ENCODE assay signal across 11 cellular contexts in the genomic region with DNA sequence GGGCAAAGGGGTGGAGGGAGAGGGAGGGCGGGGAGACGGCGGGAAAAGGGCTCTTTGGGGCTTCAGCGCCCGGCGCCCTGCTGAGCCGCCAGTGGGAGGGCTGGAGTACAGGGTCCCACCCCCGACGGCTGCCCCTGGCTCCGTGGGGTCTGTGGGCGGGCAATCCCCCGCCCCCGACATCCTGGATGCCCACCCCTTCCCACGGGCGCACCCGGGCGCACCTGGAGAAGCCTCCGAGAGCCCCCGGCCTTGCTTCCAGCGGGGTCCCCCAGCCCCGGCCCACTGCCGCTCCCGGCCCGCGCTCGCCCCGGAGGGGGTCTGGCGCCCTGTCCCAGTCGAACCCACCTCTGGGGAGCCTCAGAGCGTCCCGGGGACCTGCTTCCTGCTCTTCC. TPM values are rescaled to one million over a fixed set of nuclear protein-coding genes. Genes with fewer than 3 reads are reported as not detected.
DNase-seq lines count a peak whose midpoint lies in the region; ATAC-seq, FAIRE-seq and TF ChIP-seq lines count a peak whose summit lies in the region.
"Had no signal": no experiment of that assay in that cellular context is flagged by ENCODE, and none has a peak within 500 bp of the region (broad histone marks: within the 10 kb centered on the region; RNA-seq: fewer than 3 reads in every experiment).

No MANE protein-coding gene starts in this region.

- no peak overlapping the region for H2BK5ac ChIP-seq in mesenchymal stem cell (ENCODE audit: low read depth, low read length, poor library complexity, severe bottlenecking)

- CTCF ChIA-PET in GM12878 (lab: Yijun Ruan, JAX), result interaction anchor here (0.8 to 6.7 kb wide), 6 partner anchors 14 to 157 kb away, joined by 3 to 94 read pairs (median 4); no protein-coding TSS in a partner anchor

- H2BK15ac ChIP-seq in mesenchymal stem cell (ENCODE audit: low read depth, poor library complexity, severe bottlenecking), result no peak overlapping the region

- H3K79me2 ChIP-seq in ACC112 (ENCODE audit: control insufficient read depth, insufficient read depth, low read length, unreplicated experiment), result no peaks in the 10 kb centered on the region
- no peaks in the 10 kb centered on the region for H3K79me2 ChIP-seq in GM12878 (ENCODE audit: control insufficient read depth, insufficient read depth, low read length)

- H3K23ac ChIP-seq in mesenchymal stem cell (ENCODE audit: low read length in 2 of 2), result no peak overlapping the region

- no peak overlapping the region for H4K8ac ChIP-seq in mesenchymal stem cell (ENCODE audit: low read length)

- H2AFZ ChIP-seq in ACC112 (ENCODE audit: low read length, unreplicated experiment) (no peak overlapping the region), GM12878 (ENCODE audit: control insufficient read depth, low read depth, low read length) (no peak overlapping the region), mesenchymal stem cell (ENCODE audit: low read depth, low read length) (no peak overlapping the region)

- ATAC-seq in GM12878, result no peak
- ATAC-seq in GM19467 (IDR thresholded peaks at IDR 0.05; ENCODE audit: unreplicated experiment), result no peak
- no peak for ATAC-seq in HG03097 (IDR thresholded peaks at IDR 0.05; ENCODE audit: low FRiP score, unreplicated experiment)
- ATAC-seq: left lung, right lobe of liver had no signal

- no TSS peak for BruUV-seq in GM12878 (replicated peaks; lab: Mats Ljungman, UMichigan)

- 4% methylated on average over 18 of the region's 31 CpGs for WGBS in GM12878 (ENCODE audit: insufficient coverage, insufficient replicate concordance, low lambda C conversion rate, missing lambda C conversion rate)
- 11% methylated on average over 11 of the region's 31 CpGs for WGBS in mesenchymal stem cell

- peak overlapping the region; percentile 33; the same call in 1 of the 2 replicates for H3K4me2 ChIP-seq in GM12878 (ENCODE audit: control insufficient read depth, insufficient read depth)
- peak overlapping the region; percentile 96 for H3K4me2 ChIP-seq in mesenchymal stem cell (ENCODE audit: low read length, poor library complexity, severe bottlenecking)

- no peaks in the 10 kb centered on the region for H4K20me1 ChIP-seq in GM12878 (ENCODE audit: control insufficient read depth, insufficient read depth)

- H3K79me1 ChIP-seq in mesenchymal stem cell (replicated peaks; ENCODE audit: low read length, poor library complexity, severe bottlenecking), result no peaks in the 10 kb centered on the region

- intact Hi-C loops in GM12878 (cut with micrococcal nuclease; ENCODE audit: unreplicated experiment), result no loop called here

- H3K4me1 ChIP-seq in ACC112 (ENCODE audit: control insufficient read depth, insufficient read depth, low read length, unreplicated experiment) (peaks cover 8% of the 10 kb centered on the region), GM12878 (ENCODE audit: control insufficient read depth, insufficient read depth, low read length) (peaks cover 6% of the 10 kb centered on the region), mesenchymal stem cell (ENCODE audit: control insufficient read depth, insufficient read depth, low read depth, low read length) (peaks cover 43% of the 10 kb centered on the region)

- no peak for TF ChIP-seq CTCF in GM12878 (IDR thresholded peaks at IDR 0.05 in 2 of 3, conservative IDR thresholded peaks at IDR 0.05 in 1 of 3; ENCODE audit: control insufficient read depth in 2 of 3, extremely low read depth in 1 of 3, insufficient read depth in 1 of 3, low read depth in 3 of 3, low read length in 3 of 3)

- H3K27me3 ChIP-seq in ACC112 (ENCODE audit: insufficient read depth, low read length) (peaks cover 38% of the 10 kb centered on the region), H7 (ENCODE audit: control insufficient read depth, insufficient read depth, low read length) (peaks cover 49% of the 10 kb centered on the region), GM12878 (replicated peaks in 1 of 2; ENCODE audit: control insufficient read depth in 2 of 2, insufficient read depth in 2 of 2, low read length in 1 of 2) (peaks cover 13 to 16% of the 10 kb centered on the region in 2 experiments), mesenchymal stem cell (ENCODE audit: control insufficient read depth in 1 of 2, insufficient read depth in 1 of 2, low read length in 2 of 2) (peaks cover 48 to 51% of the 10 kb centered on the region in 2 experiments)

- H3K14ac ChIP-seq in mesenchymal stem cell (ENCODE audit: low read length in 2 of 2), result no peak overlapping the region

- no peak overlapping the region for H2AK5ac ChIP-seq in mesenchymal stem cell (ENCODE audit: low read length, severe bottlenecking)

- SMC1A ChIA-PET in GM12878 (lab: Charles Lee; ENCODE audit: uncharacterized antibody, unreplicated experiment), result interaction anchor here (4.9 kb wide), 1 partner anchor 99 kb away, joined by 24 read pairs; no protein-coding TSS in a partner anchor

- no peak overlapping the region for H2BK120ac ChIP-seq in mesenchymal stem cell (ENCODE audit: low read depth, low read length)

- H3K36me3 ChIP-seq in ACC112 (ENCODE audit: insufficient read depth, low read length) (no peaks in the 10 kb centered on the region), H7 (replicated peaks; ENCODE audit: control insufficient read depth, insufficient read depth, low read length) (peaks cover 2% of the 10 kb centered on the region; the same call in 1 of the 2 replicates), GM12878 (ENCODE audit: control insufficient read depth in 2 of 2, insufficient read depth in 2 of 2, low read length in 1 of 2) (peaks cover 0 to 4% of the 10 kb centered on the region in 2 experiments; a peak in 1 of 4 replicates), mesenchymal stem cell (ENCODE audit: control insufficient read depth in 1 of 2, insufficient read depth in 2 of 2, low read depth in 1 of 2, low read length in 2 of 2) (peaks cover 4 to 7% of the 10 kb centered on the region in 2 experiments)
- H3K36me3 ChIP-seq: right lobe of liver had no signal

- H4K91ac ChIP-seq in mesenchymal stem cell (ENCODE audit: low read length), result no peak overlapping the region

- no peak overlapping the region for H3K18ac ChIP-seq in mesenchymal stem cell (ENCODE audit: low read depth in 1 of 2, low read length in 2 of 2)

- peak overlapping the region; percentile 61 for H3K4me3 ChIP-seq in ACC112 (ENCODE audit: low read depth, low read length)
- peak overlapping the region; percentile 51 for H3K4me3 ChIP-seq in H7 (ENCODE audit: insufficient read depth, low read depth, low read length)
- H3K4me3 ChIP-seq in GM12878, result no peak overlapping the region
- H3K4me3 ChIP-seq in mesenchymal stem cell (ENCODE audit: insufficient read depth in 1 of 2, low read depth in 1 of 2, low read length in 2 of 2), result peak overlapping the region in 1 of 2 experiments; percentile 53

- no peak for DNase-seq in H7
- no peak for DNase-seq in GM12878 (ENCODE audit: low read depth, low spot score)
- no peak for DNase-seq in mesenchymal stem cell
- DNase-seq in stimulated activated CD4-positive, alpha-beta T cell treated with anti-CD3 and anti-CD28 coated beads, Interleukin-2, amount 100 ng/mL, for 48 hours, result no peak
- no peak for DNase-seq in NCI-H2081 (lab: John Stamatoyannopoulos, UW)

- no peak for TF ChIP-seq RAD21 in GM12878 (IDR thresholded peaks at IDR 0.05; ENCODE audit: insufficient read depth, low read depth, low read length)

- RAD21 ChIA-PET in GM12878 (lab: Charles Lee; ENCODE audit: unreplicated experiment), result interaction anchor here (0.6 to 2.9 kb wide), 6 partner anchors 11 to 237 kb away, joined by 3 to 11 read pairs (median 4); no protein-coding TSS in a partner anchor

- TF ChIP-seq EP300 in GM12878 (IDR thresholded peaks at IDR 0.05; ENCODE audit: borderline replicate concordance in 1 of 2, control insufficient read depth in 1 of 2, low read depth in 2 of 2, low read length in 2 of 2), result no peak

- no peak overlapping the region for H2BK12ac ChIP-seq in mesenchymal stem cell (ENCODE audit: low read length in 2 of 2)

- H3K27ac ChIP-seq in ACC112 (ENCODE audit: low read depth, low read length), result no peak overlapping the region
- H3K27ac ChIP-seq in GM12878 (ENCODE audit: control insufficient read depth, insufficient read depth), result no peak overlapping the region
- H3K27ac ChIP-seq in mesenchymal stem cell (ENCODE audit: low read length, poor library complexity, severe bottlenecking), result no peak overlapping the region
- H3K27ac ChIP-seq: left lung, right lobe of liver had no signal

- no peak for TF ChIP-seq POLR2A in GM12878 (IDR thresholded peaks at IDR 0.05; ENCODE audit: low read depth, low read length)

- H3K9ac ChIP-seq in GM12878 (ENCODE audit: control insufficient read depth, insufficient read depth, low read length) (no peak overlapping the region), mesenchymal stem cell (ENCODE audit: low read length) (no peak overlapping the region)

- in situ Hi-C loops in GM12878 (cut with MboI), result loop anchor here (10.0 kb wide), 1 partner anchor 144 kb away; no protein-coding TSS in a partner anchor

- no peak overlapping the region for H3K4ac ChIP-seq in mesenchymal stem cell (ENCODE audit: low read depth in 1 of 2, low read length in 2 of 2)

- no peaks in the 10 kb centered on the region for H3K9me3 ChIP-seq in GM12878 (replicated peaks; ENCODE audit: control insufficient read depth, insufficient read depth, low read length)
- no peaks in the 10 kb centered on the region for H3K9me3 ChIP-seq in mesenchymal stem cell (ENCODE audit: control insufficient read depth, low read length)
- H3K9me3 ChIP-seq: left lung, right lobe of liver had no signal

- POLR2A ChIA-PET in GM12878 (lab: Charles Lee), result no interaction called here

- FAIRE-seq in GM12878 (lab: Jason Lieb, UNC), result no peak
- FAIRE-seq: endometrium had no signal

RNA-seq across cellular contexts. Expression of a gene that starts 0.4 kb away (rescaled TPM):
- total RNA-seq in H7 (2014; rRNA removed; shearing (Covaris generic)), result 0.14 TPM in 1 of 2 replicates, not detected in the other
- total RNA-seq in GM12878 (2013; cell fraction: nucleolus; rRNA removed), result not detected in 2 replicates
- total RNA-seq in GM12878 (2014; rRNA removed) (0.23 TPM in 1 of 2 replicates, not detected in the other), GM12878 (2014; rRNA removed; fragmentation: Illumina TruSeq; extraction: Trizol) (not detected in 2 replicates), GM12878 (2021) (0.13 TPM in 1 of 2 replicates, not detected in the other)
- polyA plus RNA-seq in GM12878 (2011; ENCODE audit: low read depth), result 0.17 TPM
- polyA plus RNA-seq in GM12878 (2011; rRNA removed) (not detected in 2 replicates), GM12878 (2014; fragmentation: Illumina TruSeq; extraction: Trizol) (0.12 TPM in 1 of 2 replicates, not detected in the other), GM12878 (2014; fragmentation: Nextera tagmentation; extraction: Ambion mirVana) (not detected), GM12878 (2014; rRNA removed) (not detected in 2 replicates), GM12878 (2016; fragmentation: Nextera tagmentation; extraction: Ambion mirVana) (not detected)
- polyA plus RNA-seq in GM12878 (2011; cell fraction: cytosol; rRNA removed), result 0.04 and 0.05 TPM in 2 replicates
- 0.13 TPM in 1 of 2 replicates, not detected in the other for polyA plus RNA-seq in GM12878 (2011; cell fraction: nucleus; rRNA removed)
- 0.11 and 0.16 TPM in 2 replicates for polyA plus RNA-seq in GM12878 (2012)
- not detected in 2 replicates for polyA minus RNA-seq in GM12878 (2011; rRNA and poly(A)+ RNA removed)
- polyA minus RNA-seq in GM12878 (2011; cell fraction: cytosol; rRNA and poly(A)+ RNA removed), result not detected in 2 replicates
- not detected in 2 replicates for polyA minus RNA-seq in GM12878 (2011; cell fraction: nucleus; rRNA and poly(A)+ RNA removed)
- 0.08 TPM for polyA plus RNA-seq in mesenchymal stem cell (2013, experiment 1 of 2)
- 0.07 TPM for polyA plus RNA-seq in mesenchymal stem cell (2013, experiment 2 of 2)
- total RNA-seq: left lung, right lobe of liver had no signal

RNA-seq across cellular contexts. Expression of a gene that starts 9.7 kb away (rescaled TPM):
- 672 and 771 TPM in 2 replicates for total RNA-seq in H7 (2014; rRNA removed; shearing (Covaris generic))
- total RNA-seq in GM12878 (2013; cell fraction: nucleolus; rRNA removed), result 9.0 and 12.6 TPM in 2 replicates
- 6.9 and 8.5 TPM in 2 replicates for total RNA-seq in GM12878 (2014; rRNA removed)
- 4.7 and 5.5 TPM in 2 replicates for total RNA-seq in GM12878 (2014; rRNA removed; fragmentation: Illumina TruSeq; extraction: Trizol)
- 11.2 and 12.8 TPM in 2 replicates for total RNA-seq in GM12878 (2021)
- 7.4 TPM for polyA plus RNA-seq in GM12878 (2011; ENCODE audit: low read depth)
- polyA plus RNA-seq in GM12878 (2011; rRNA removed), result 2.6 and 3.8 TPM in 2 replicates
- 9.0 and 10.2 TPM in 2 replicates for polyA plus RNA-seq in GM12878 (2011; cell fraction: cytosol; rRNA removed)
- 4.6 and 4.7 TPM in 2 replicates for polyA plus RNA-seq in GM12878 (2011; cell fraction: nucleus; rRNA removed)
- polyA plus RNA-seq in GM12878 (2012), result 6.1 and 9.0 TPM in 2 replicates
- 3.0 and 12.3 TPM in 2 replicates for polyA plus RNA-seq in GM12878 (2014; fragmentation: Illumina TruSeq; extraction: Trizol)
- 1 to 10 TPM in 1 of 2 experiments, under 1 TPM in 1; 0.77 to 2.3 TPM for polyA plus RNA-seq in GM12878 (2014; fragmentation: Nextera tagmentation; extraction: Ambion mirVana)
- polyA plus RNA-seq in GM12878 (2014; rRNA removed), result 12.6 and 17.8 TPM in 2 replicates
- polyA plus RNA-seq in GM12878 (2016; fragmentation: Nextera tagmentation; extraction: Ambion mirVana), result 10 to 100 TPM; 11.8 to 13.7 TPM
- 1.4 and 1.5 TPM in 2 replicates for polyA minus RNA-seq in GM12878 (2011; rRNA and poly(A)+ RNA removed)
- polyA minus RNA-seq in GM12878 (2011; cell fraction: cytosol; rRNA and poly(A)+ RNA removed), result 2.5 TPM in 1 of 2 replicates, not detected in the other
- 0.48 and 1.3 TPM in 2 replicates for polyA minus RNA-seq in GM12878 (2011; cell fraction: nucleus; rRNA and poly(A)+ RNA removed)
- 777 TPM for polyA plus RNA-seq in mesenchymal stem cell (2013, experiment 1 of 2)
- 775 TPM for polyA plus RNA-seq in mesenchymal stem cell (2013, experiment 2 of 2)

RNA-seq across cellular contexts. Expression of a gene that starts 43.9 kb away (rescaled TPM):
- total RNA-seq in H7 (2014; rRNA removed; shearing (Covaris generic)), result 80.8 and 109 TPM in 2 replicates
- 125 and 130 TPM in 2 replicates for total RNA-seq in GM12878 (2013; cell fraction: nucleolus; rRNA removed)
- total RNA-seq in GM12878 (2014; rRNA removed) (59.0 and 67.4 TPM in 2 replicates), GM12878 (2014; rRNA removed; fragmentation: Illumina TruSeq; extraction: Trizol) (17.5 and 22.3 TPM in 2 replicates), GM12878 (2021) (69.3 and 78.4 TPM in 2 replicates)
- 16.5 TPM for polyA plus RNA-seq in GM12878 (2011; ENCODE audit: low read depth)
- polyA plus RNA-seq in GM12878 (2011; rRNA removed) (16.5 and 35.2 TPM in 2 replicates), GM12878 (2014; fragmentation: Illumina TruSeq; extraction: Trizol) (8.3 and 29.0 TPM in 2 replicates), GM12878 (2014; fragmentation: Nextera tagmentation; extraction: Ambion mirVana) (1 to 10 TPM in 1 of 2 experiments, under 1 TPM in 1; 0.50 to 1.6 TPM), GM12878 (2014; rRNA removed) (68.4 and 78.5 TPM in 2 replicates), GM12878 (2016; fragmentation: Nextera tagmentation; extraction: Ambion mirVana) (10 to 100 TPM; 43.7 to 44.6 TPM)
- 68.4 and 86.8 TPM in 2 replicates for polyA plus RNA-seq in GM12878 (2011; cell fraction: cytosol; rRNA removed)
- polyA plus RNA-seq in GM12878 (2011; cell fraction: nucleus; rRNA removed), result 403 and 444 TPM in 2 replicates
- 43.3 and 52.1 TPM in 2 replicates for polyA plus RNA-seq in GM12878 (2012)
- 36.9 and 81.4 TPM in 2 replicates for polyA minus RNA-seq in GM12878 (2011; rRNA and poly(A)+ RNA removed)
- 26.5 and 41.5 TPM in 2 replicates for polyA minus RNA-seq in GM12878 (2011; cell fraction: cytosol; rRNA and poly(A)+ RNA removed)
- polyA minus RNA-seq in GM12878 (2011; cell fraction: nucleus; rRNA and poly(A)+ RNA removed), result 67.3 and 115 TPM in 2 replicates
- polyA plus RNA-seq in mesenchymal stem cell (2013, experiment 1 of 2), result 40.1 TPM
- 38.8 TPM for polyA plus RNA-seq in mesenchymal stem cell (2013, experiment 2 of 2)

Comparison
In these comparisons a context has a peak if more than half of its experiments do, and no peak if none do; other contexts are left out.
1. RNA of a gene that starts 9.7 kb away (total RNA-seq): 672 to 771 TPM in H7; 4.7 to 12.8 TPM in GM12878; every median in the first group is over 10 times any median in the second.